ENCODE assay signal across 8 cellular contexts in genomic region chr14:31927348-31927826, GRCh38.
DNase-seq lines count a peak whose midpoint lies in the region; ATAC-seq, FAIRE-seq and TF ChIP-seq lines count a peak whose summit lies in the region.

No MANE protein-coding gene starts in this region.

- H3K27me3 Mint-ChIP-seq in type B pancreatic cell, result no peaks in the 10 kb centered on the region

- POLR2A ChIA-PET in HepG2 (lab: Yijun Ruan, JAX), result interaction anchor here (0.9 to 2.1 kb wide), 2 partner anchors 10 to 83 kb away, joined by 3 to 7 read pairs; no protein-coding TSS in a partner anchor

- H3K4me3 Mint-ChIP-seq in type B pancreatic cell, result no peak overlapping the region

- CTCF ChIA-PET in mammary epithelial cell (lab: Charles Lee; ENCODE audit: low non-redundant PET), result interaction anchor here (0.6 to 1.1 kb wide), 3 partner anchors 25 to 633 kb away, joined by 5 to 13 read pairs (median 5); no protein-coding TSS in a partner anchor
- CTCF ChIA-PET in HepG2 (lab: Yijun Ruan, JAX; ENCODE audit: low intra/inter-chr PET ratio, low total read pairs), result interaction anchor here (0.8 to 4.3 kb wide), 2 partner anchors 325 to 328 kb away, joined by 3 to 38 read pairs; no protein-coding TSS in a partner anchor

- H3K9me3 Mint-ChIP-seq in type B pancreatic cell, result no peaks in the 10 kb centered on the region

- H3K36me3 ChIP-seq in mammary epithelial cell (ENCODE audit: insufficient read depth, low read length) (no peaks in the 10 kb centered on the region), HepG2 (replicated peaks in 1 of 2; ENCODE audit: control insufficient read depth in 1 of 2, insufficient read depth in 2 of 2, low read length in 2 of 2) (no peaks in the 10 kb centered on the region)

- intact Hi-C loops in mammary epithelial cell (cut with micrococcal nuclease) (loop anchor here (2.0 kb wide), 2 partner anchors 417 to 631 kb away; no protein-coding TSS in a partner anchor), HepG2 (cut with micrococcal nuclease; ENCODE audit: unreplicated experiment) (loop anchor here (2.0 kb wide), 3 partner anchors 85 to 633 kb away; no protein-coding TSS in a partner anchor)

- H3K4me1 Mint-ChIP-seq in type B pancreatic cell (ENCODE audit: unreplicated experiment), result peaks cover 15% of the 10 kb centered on the region

- H3K4me3 ChIP-seq in mammary epithelial cell (replicated peaks in 1 of 3; ENCODE audit: insufficient read depth in 1 of 3, low read depth in 2 of 3, low read length in 3 of 3) (no peak overlapping the region), HepG2 (replicated peaks in 1 of 3; ENCODE audit: insufficient read depth in 1 of 3, low read depth in 2 of 3, low read length in 3 of 3) (no peak overlapping the region)

- H3K27me3 ChIP-seq in mammary epithelial cell (ENCODE audit: insufficient read depth, low read length) (no peaks in the 10 kb centered on the region), HepG2 (ENCODE audit: control insufficient read depth in 1 of 2, insufficient read depth in 2 of 2, low read length in 2 of 2) (no peaks in the 10 kb centered on the region; a peak in 1 of 5 replicates)

- H3K27ac Mint-ChIP-seq in type B pancreatic cell, result peak overlapping the region; percentile 67

- H3K9ac ChIP-seq in mammary epithelial cell (ENCODE audit: insufficient read depth, low read length) (peak overlapping the region; percentile 18), HepG2 (ENCODE audit: insufficient read depth, low read depth, low read length) (no peak overlapping the region)

- peak overlapping the region; percentile 87 for H2AFZ ChIP-seq in mammary epithelial cell (ENCODE audit: low read depth, low read length)
- H2AFZ ChIP-seq in HepG2 (ENCODE audit: low read length), result no peak overlapping the region

- BruUV-seq in mammary epithelial cell (replicated peaks; lab: Mats Ljungman, UMichigan) (TSS peak; percentile 32), HepG2 (replicated peaks; lab: Mats Ljungman, UMichigan) (no TSS peak)

- TF ChIP-seq RAD21 in HepG2 (CRISPR knock-in tag; IDR thresholded peaks at IDR 0.05), result no peak

- dilution Hi-C loops in mammary epithelial cell (cut with HindIII; ENCODE audit: low sequenced_read_pairs), result no loop called here

- in situ Hi-C loops in mammary epithelial cell (cut with MboI; ENCODE audit: low sequenced_read_pairs in 2 of 2) (loop anchor here (25.0 kb wide), 3 partner anchors 415 to 535 kb away; no protein-coding TSS in a partner anchor), HepG2 (cut with HindIII; ENCODE audit: extremely low pct_ligation_motif_present, low pct_unique_long_range_greater_than_20kb) (loop anchor here (10.0 kb wide), 1 partner anchor 537 kb away; no protein-coding TSS in a partner anchor)

- H3K4me2 ChIP-seq in mammary epithelial cell (ENCODE audit: insufficient read depth, low read depth, low read length) (peak overlapping the region; percentile 45), HepG2 (ENCODE audit: low read depth, low read length) (no peak overlapping the region)

- TF ChIP-seq CTCF in mammary epithelial cell (conservative IDR thresholded peaks at IDR 0.05 in 1 of 2, IDR thresholded peaks at IDR 0.05 in 1 of 2; ENCODE audit: extremely low read depth in 1 of 2, insufficient read depth in 1 of 2, low read depth in 1 of 2, low read length in 2 of 2) (no peak), HepG2 (CRISPR knock-in tag; IDR thresholded peaks at IDR 0.05) (no peak), type B pancreatic cell (conservative IDR thresholded peaks at IDR 0.05) (no peak), GM10266 (IDR thresholded peaks at IDR 0.05; ENCODE audit: control insufficient read depth, insufficient read depth, low read depth, missing control alignments) (no peak)

- FAIRE-seq in HepG2 (lab: Jason Lieb, UNC), result no peak

- H3K79me2 ChIP-seq in mammary epithelial cell (ENCODE audit: insufficient read depth, low read length) (no peaks in the 10 kb centered on the region), HepG2 (ENCODE audit: insufficient read depth, low read length) (no peaks in the 10 kb centered on the region)

- H3K9me3 ChIP-seq in mammary epithelial cell (replicated peaks; ENCODE audit: insufficient read depth, low read length) (no peaks in the 10 kb centered on the region), HepG2 (ENCODE audit: low read length) (no peaks in the 10 kb centered on the region)

- H4K20me1 ChIP-seq in mammary epithelial cell (ENCODE audit: insufficient read depth, low read length) (no peaks in the 10 kb centered on the region), HepG2 (ENCODE audit: insufficient read depth, low read length) (no peaks in the 10 kb centered on the region)

- H3K27ac ChIP-seq in mammary epithelial cell (ENCODE audit: insufficient read depth, low read depth, low read length) (peak overlapping the region; percentile 57), HepG2 (ENCODE audit: extremely low read length, insufficient read depth, low read length) (no peak overlapping the region)

- H3K36me3 Mint-ChIP-seq in type B pancreatic cell, result no peaks in the 10 kb centered on the region

- peak; percentile 8 to 17 for DNase-seq in stimulated activated CD4-positive, alpha-beta T cell treated with anti-CD3 and anti-CD28 coated beads, Interleukin-15, amount 100 ng/mL, for 48 hours (ENCODE audit: low read depth in 2 of 2)
- DNase-seq in stimulated activated CD4-positive, alpha-beta T cell treated with anti-CD3 and anti-CD28 coated beads, Interleukin-4, amount 100 ng/mL, for 4 hours, result no peak
- DNase-seq in mammary epithelial cell, result peak; percentile 87
- DNase-seq in HepG2 (ENCODE audit: low spot score), result peak; percentile 44
- no peak for DNase-seq in type B pancreatic cell (ENCODE audit: extremely low spot score, unreplicated experiment)
- DNase-seq in GM10266 (ENCODE audit: extremely low spot score), result no peak
- DNase-seq in NCI-H1092 (lab: John Stamatoyannopoulos, UW), result no peak

- no peak for TF ChIP-seq POLR2A in HepG2 (IDR thresholded peaks at IDR 0.05; ENCODE audit: insufficient read depth in 1 of 2, low read depth in 2 of 2, low read length in 2 of 2)

- TF ChIP-seq EP300 in HepG2 (IDR thresholded peaks at IDR 0.05; ENCODE audit: low read depth in 2 of 2, low read length in 2 of 2), result no peak
- TF ChIP-seq EP300 in HepG2 (CRISPR knock-in tag; IDR thresholded peaks at IDR 0.05; ENCODE audit: borderline replicate concordance), result no peak

- 23% methylated on average over 6 of the region's 6 CpGs for WGBS in mammary epithelial cell (ENCODE audit: low coverage, missing lambda C conversion rate)
- 11% methylated on average over 6 of the region's 6 CpGs for WGBS in HepG2 (ENCODE audit: low lambda C conversion rate)

- ATAC-seq in HepG2 (peak; percentile 35), HG02763 (IDR thresholded peaks at IDR 0.05; ENCODE audit: unreplicated experiment) (no peak)

- H3K4me1 ChIP-seq in mammary epithelial cell (ENCODE audit: insufficient read depth, low read length) (peaks cover 22% of the 10 kb centered on the region), HepG2 (ENCODE audit: insufficient read depth, low read length) (peaks cover 14% of the 10 kb centered on the region; the same call in 1 of the 2 replicates)

TF ChIP-seq in HepG2, 621 proteins besides CTCF, POLR2A, EP300 and RAD21:
- TF ChIP-seq FOSL2 (CRISPR knock-in tag; IDR thresholded peaks at IDR 0.05), result peak; percentile 6; the same call in 1 of the 2 replicates
- TF ChIP-seq ZNF510 (CRISPR knock-in tag; IDR thresholded peaks at IDR 0.05; ENCODE audit: low read depth), result no peak

Comparison
In these comparisons a context has a peak if more than half of its experiments do, and no peak if none do; other contexts are left out.
1. DNase-seq: peak in stimulated activated CD4-positive, alpha-beta T cell treated with anti-CD3 and anti-CD28 coated beads, Interleukin-15, amount 100 ng/mL, for 48 hours (2 of 2), mammary epithelial cell (single experiment) and HepG2 (single experiment); none in stimulated activated CD4-positive, alpha-beta T cell treated with anti-CD3 and anti-CD28 coated beads, Interleukin-4, amount 100 ng/mL, for 4 hours (0 of 2), type B pancreatic cell (single experiment), GM10266 (single experiment) and NCI-H1092 (single experiment).